ENCODE assay signal across 19 cellular contexts in the genomic region with DNA sequence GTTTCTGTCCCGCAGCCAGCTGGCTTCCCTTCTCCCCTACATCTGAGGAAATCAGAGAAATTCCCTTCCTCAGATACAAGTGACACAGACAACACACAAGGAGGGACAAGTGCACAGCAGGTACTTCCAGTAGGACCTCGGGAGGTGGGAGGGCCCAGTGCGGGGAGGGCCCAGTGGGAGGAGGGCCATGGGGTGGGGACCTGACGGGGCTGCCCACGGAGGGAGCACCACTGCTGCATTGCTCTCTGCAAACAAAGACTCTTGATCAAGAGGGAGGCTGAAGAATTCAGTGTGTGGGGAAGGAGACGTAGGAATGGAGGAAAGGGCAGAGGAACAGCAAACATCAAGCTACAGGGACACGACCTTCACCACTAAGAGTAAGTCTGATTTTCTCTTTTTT. TPM values are rescaled to one million over a fixed set of nuclear protein-coding genes. Genes with fewer than 3 reads are reported as not detected.
DNase-seq lines count a peak whose midpoint lies in the region; ATAC-seq, FAIRE-seq and TF ChIP-seq lines count a peak whose summit lies in the region.
"Had no signal": no experiment of that assay in that cellular context is flagged by ENCODE, and none has a peak within 500 bp of the region (broad histone marks: within the 10 kb centered on the region; RNA-seq: fewer than 3 reads in every experiment).

No MANE protein-coding gene starts in this region.

- no peak overlapping the region for H2AFZ ChIP-seq in GM12878 (ENCODE audit: control insufficient read depth, low read depth, low read length)

- BruUV-seq in GM12878 (replicated peaks; lab: Mats Ljungman, UMichigan) = no TSS peak

- intact Hi-C loops in GM12878 (cut with micrococcal nuclease; ENCODE audit: unreplicated experiment) = loop anchor here (5.0 kb wide), 1 partner anchor 38 kb away; no protein-coding TSS in a partner anchor

- RAD21 ChIA-PET in GM12878 (lab: Charles Lee; ENCODE audit: unreplicated experiment) = no interaction called here

- H3K4me1 Mint-ChIP-seq in activated naive CD4-positive, alpha-beta T cell treated with anti-CD3 and anti-CD28 coated beads, Interleukin-2, amount 50 U/mL, for 24 hours = peaks cover 52% of the 10 kb centered on the region
- peaks cover 50% of the 10 kb centered on the region for H3K4me1 Mint-ChIP-seq in activated naive CD4-positive, alpha-beta T cell treated with anti-CD3 and anti-CD28 coated beads, Interleukin-2, amount 10 ng/mL, durations not matched to agents 7 days and 5 days
- H3K4me1 Mint-ChIP-seq in neural crest cell = no peaks in the 10 kb centered on the region

- 81% methylated on average over 7 of the region's 7 CpGs for WGBS in GM12878 (ENCODE audit: insufficient coverage, insufficient replicate concordance, low lambda C conversion rate, missing lambda C conversion rate)

- peaks cover 5% of the 10 kb centered on the region for H3K79me2 ChIP-seq in GM12878 (ENCODE audit: control insufficient read depth, insufficient read depth, low read length)

- H3K36me3 ChIP-seq in HEK293 (ENCODE audit: control insufficient read depth in 2 of 2, insufficient read depth in 1 of 2, low read length in 2 of 2) = peaks cover 3 to 51% of the 10 kb centered on the region in 2 experiments; a peak in 2 of 3 replicates
- H3K36me3 ChIP-seq in GM12878 (ENCODE audit: control insufficient read depth in 2 of 2, insufficient read depth in 2 of 2, low read length in 1 of 2) = peaks cover 9 to 45% of the 10 kb centered on the region in 2 experiments
- H3K36me3 ChIP-seq: BE2C had no signal

- H3K27me3 ChIP-seq in GM12878 (replicated peaks in 1 of 2; ENCODE audit: control insufficient read depth in 2 of 2, insufficient read depth in 2 of 2, low read length in 1 of 2) = no peaks in the 10 kb centered on the region

- no peak for DNase-seq in activated naive CD4-positive, alpha-beta T cell treated with anti-CD3 and anti-CD28 coated beads, Interleukin-2, amount 10 ng/mL, durations not matched to agents 7 days and 5 days
- DNase-seq in GM12878 (ENCODE audit: low read depth, low spot score) (no peak), neural crest cell (ENCODE audit: low read depth, low spot score) (no peak), RPMI8226 (no peak), COLO829 (ENCODE audit: low spot score) (no peak), NCI-H446 (lab: John Stamatoyannopoulos, UW) (no peak)
- DNase-seq: EL; HFFc6; Kasumi-1; NCI-H1417; NCI-H1694 treated with DMSO at 0.1 percent for 48 hours; NCI-H510A treated with DMSO at 0.1 percent for 48 hours; NCI-H748 treated with DMSO at 0.1 percent for 48 hours; NK-92 treated with Interleukin-12 subunit alpha and Interleukin-12 subunit beta, amount 100 ng/mL, for 24 hours had no signal

- H3K9me3 Mint-ChIP-seq in activated naive CD4-positive, alpha-beta T cell treated with anti-CD3 and anti-CD28 coated beads, Interleukin-2, amount 50 U/mL, for 24 hours = peaks cover 6% of the 10 kb centered on the region
- no peaks in the 10 kb centered on the region for H3K9me3 Mint-ChIP-seq in activated naive CD4-positive, alpha-beta T cell treated with anti-CD3 and anti-CD28 coated beads, Interleukin-2, amount 10 ng/mL, durations not matched to agents 7 days and 5 days
- no peaks in the 10 kb centered on the region for H3K9me3 Mint-ChIP-seq in neural crest cell
- H3K9me3 Mint-ChIP-seq: HFFc6 had no signal

- no peak overlapping the region for H3K27ac ChIP-seq in HEK293 (ENCODE audit: extremely low read depth, low read depth, low read length)
- no peak overlapping the region for H3K27ac ChIP-seq in GM12878 (ENCODE audit: control insufficient read depth, insufficient read depth)
- H3K27ac ChIP-seq: A549 had no signal

- H3K4me2 ChIP-seq in GM12878 (ENCODE audit: control insufficient read depth, insufficient read depth) = no peak overlapping the region
- H3K4me2 ChIP-seq: A549 had no signal

- TF ChIP-seq POLR2A in GM12878 (IDR thresholded peaks at IDR 0.05; ENCODE audit: low read depth, low read length) = no peak

- peak overlapping the region; percentile 38 for H3K27ac Mint-ChIP-seq in activated naive CD4-positive, alpha-beta T cell treated with anti-CD3 and anti-CD28 coated beads, Interleukin-2, amount 50 U/mL, for 24 hours
- H3K27ac Mint-ChIP-seq in activated naive CD4-positive, alpha-beta T cell treated with anti-CD3 and anti-CD28 coated beads, Interleukin-2, amount 10 ng/mL, durations not matched to agents 7 days and 5 days = no peak overlapping the region
- H3K27ac Mint-ChIP-seq in neural crest cell (ENCODE audit: unreplicated experiment) = peak overlapping the region; percentile 14
- H3K27ac Mint-ChIP-seq: HFFc6 had no signal

- no peak overlapping the region for H3K9ac ChIP-seq in GM12878 (ENCODE audit: control insufficient read depth, insufficient read depth, low read length)

- no peaks in the 10 kb centered on the region for H3K27me3 Mint-ChIP-seq in activated naive CD4-positive, alpha-beta T cell treated with anti-CD3 and anti-CD28 coated beads, Interleukin-2, amount 50 U/mL, for 24 hours
- H3K27me3 Mint-ChIP-seq in activated naive CD4-positive, alpha-beta T cell treated with anti-CD3 and anti-CD28 coated beads, Interleukin-2, amount 10 ng/mL, durations not matched to agents 7 days and 5 days = no peaks in the 10 kb centered on the region
- H3K27me3 Mint-ChIP-seq in neural crest cell (ENCODE audit: low read depth) = peaks cover 7% of the 10 kb centered on the region

- no peak for TF ChIP-seq RAD21 in GM12878 (IDR thresholded peaks at IDR 0.05; ENCODE audit: insufficient read depth, low read depth, low read length)

- H3K36me3 Mint-ChIP-seq in activated naive CD4-positive, alpha-beta T cell treated with anti-CD3 and anti-CD28 coated beads, Interleukin-2, amount 50 U/mL, for 24 hours = peaks cover 26% of the 10 kb centered on the region
- peaks cover 56% of the 10 kb centered on the region for H3K36me3 Mint-ChIP-seq in activated naive CD4-positive, alpha-beta T cell treated with anti-CD3 and anti-CD28 coated beads, Interleukin-2, amount 10 ng/mL, durations not matched to agents 7 days and 5 days
- H3K36me3 Mint-ChIP-seq in neural crest cell (ENCODE audit: low read depth) = no peaks in the 10 kb centered on the region

- H3K4me3 ChIP-seq in HEK293 (ENCODE audit: low read depth, low read length) (no peak overlapping the region), GM12878 (no peak overlapping the region)
- H3K4me3 ChIP-seq: A549 had no signal

- no peak for TF ChIP-seq EP300 in GM12878 (IDR thresholded peaks at IDR 0.05; ENCODE audit: borderline replicate concordance in 1 of 2, control insufficient read depth in 1 of 2, low read depth in 2 of 2, low read length in 2 of 2)

- H4K20me1 ChIP-seq in GM12878 (ENCODE audit: control insufficient read depth, insufficient read depth) = no peaks in the 10 kb centered on the region

- CTCF ChIA-PET in activated naive CD4-positive, alpha-beta T cell treated with anti-CD3 and anti-CD28 coated beads, Interleukin-2, amount 10 ng/mL, durations not matched to agents 7 days and 5 days (lab: Charles Lee) = interaction anchor here (2.6 to 4.4 kb wide), 2 partner anchors 9 to 39 kb away, joined by 22 to 32 read pairs; a partner anchor contains a TSS
- CTCF ChIA-PET in HEK293 (lab: Yijun Ruan, JAX) = interaction anchor here (0.8 to 6.9 kb wide), 3 partner anchors 9 to 40 kb away, joined by 4 to 116 read pairs (median 6); a partner anchor contains a TSS
- CTCF ChIA-PET in GM12878 (lab: Yijun Ruan, JAX) = no interaction called here

- SMC1A ChIA-PET in GM12878 (lab: Charles Lee; ENCODE audit: uncharacterized antibody, unreplicated experiment) = no interaction called here

- no peak for ATAC-seq in GM12878
- ATAC-seq: A549 had no signal

- H3K9me3 ChIP-seq in HEK293 (ENCODE audit: control insufficient read depth, insufficient read depth, low read depth, low read length) (no peaks in the 10 kb centered on the region), GM12878 (replicated peaks; ENCODE audit: control insufficient read depth, insufficient read depth, low read length) (no peaks in the 10 kb centered on the region; the same call in 2 of the 3 replicates)
- H3K9me3 ChIP-seq: A549, BE2C had no signal

- POLR2A ChIA-PET in HEK293 (lab: Yijun Ruan, JAX) = no interaction called here
- POLR2A ChIA-PET in GM12878 (lab: Charles Lee) = no interaction called here

- H3K4me1 ChIP-seq in HEK293 (ENCODE audit: control insufficient read depth, insufficient read depth, low read length) (no peaks in the 10 kb centered on the region), GM12878 (ENCODE audit: control insufficient read depth, insufficient read depth, low read length) (peaks cover 8% of the 10 kb centered on the region; the same call in 1 of the 2 replicates)
- H3K4me1 ChIP-seq: A549 had no signal

- no peak overlapping the region for H3K4me3 Mint-ChIP-seq in activated naive CD4-positive, alpha-beta T cell treated with anti-CD3 and anti-CD28 coated beads, Interleukin-2, amount 50 U/mL, for 24 hours
- no peak overlapping the region for H3K4me3 Mint-ChIP-seq in activated naive CD4-positive, alpha-beta T cell treated with anti-CD3 and anti-CD28 coated beads, Interleukin-2, amount 10 ng/mL, durations not matched to agents 7 days and 5 days
- H3K4me3 Mint-ChIP-seq in neural crest cell = no peak overlapping the region
- H3K4me3 Mint-ChIP-seq: HFFc6 had no signal

- FAIRE-seq in GM12878 (lab: Jason Lieb, UNC) = no peak
- FAIRE-seq: A549, H54 had no signal

- TF ChIP-seq CTCF in HEK293 (tag by site-specific recombination; IDR thresholded peaks at IDR 0.05) (no peak), GM12878 (IDR thresholded peaks at IDR 0.05 in 2 of 3, conservative IDR thresholded peaks at IDR 0.05 in 1 of 3; ENCODE audit: control insufficient read depth in 2 of 3, extremely low read depth in 1 of 3, insufficient read depth in 1 of 3, low read depth in 3 of 3, low read length in 3 of 3) (no peak), neural crest cell (conservative IDR thresholded peaks at IDR 0.05) (no peak)

- in situ Hi-C loops in GM12878 (cut with MboI) = no loop called here

RNA-seq across cellular contexts. Expression of a gene that starts 9.0 kb away (rescaled TPM):
- 57.5 and 70.6 TPM in 2 replicates for total RNA-seq in GM12878 (2013; cell fraction: nucleolus; rRNA removed)
- total RNA-seq in GM12878 (2014; rRNA removed) = 58.1 and 60.3 TPM in 2 replicates
- total RNA-seq in GM12878 (2014; rRNA removed; fragmentation: Illumina TruSeq; extraction: Trizol) = 31.9 and 37.2 TPM in 2 replicates
- total RNA-seq in GM12878 (2021) = 77.2 and 87.3 TPM in 2 replicates
- 17.3 TPM for polyA plus RNA-seq in GM12878 (2011; ENCODE audit: low read depth)
- 25.5 and 38.8 TPM in 2 replicates for polyA plus RNA-seq in GM12878 (2011; rRNA removed)
- 34.8 and 37.7 TPM in 2 replicates for polyA plus RNA-seq in GM12878 (2011; cell fraction: cytosol; rRNA removed)
- 129 and 147 TPM in 2 replicates for polyA plus RNA-seq in GM12878 (2011; cell fraction: nucleus; rRNA removed)
- 31.6 and 38.9 TPM in 2 replicates for polyA plus RNA-seq in GM12878 (2012)
- 45.7 and 47.7 TPM in 2 replicates for polyA plus RNA-seq in GM12878 (2014; fragmentation: Illumina TruSeq; extraction: Trizol)
- polyA plus RNA-seq in GM12878 (2014; fragmentation: Nextera tagmentation; extraction: Ambion mirVana) = 1 to 10 TPM; 5.3 to 6.7 TPM
- polyA plus RNA-seq in GM12878 (2014; rRNA removed) = 49.6 and 71.6 TPM in 2 replicates
- polyA plus RNA-seq in GM12878 (2016; fragmentation: Nextera tagmentation; extraction: Ambion mirVana) = 1 to 10 TPM; 8.3 to 9.0 TPM
- 36.8 and 38.2 TPM in 2 replicates for polyA minus RNA-seq in GM12878 (2011; rRNA and poly(A)+ RNA removed)
- 9.1 and 12.2 TPM in 2 replicates for polyA minus RNA-seq in GM12878 (2011; cell fraction: cytosol; rRNA and poly(A)+ RNA removed)
- 32.5 and 50.3 TPM in 2 replicates for polyA minus RNA-seq in GM12878 (2011; cell fraction: nucleus; rRNA and poly(A)+ RNA removed)
- 18.0 and 18.2 TPM in 2 replicates for total RNA-seq in neural crest cell

RNA-seq across cellular contexts. Expression of a gene that starts 12.7 kb away (rescaled TPM):
- total RNA-seq in GM12878 (2013; cell fraction: nucleolus; rRNA removed) = 13.7 and 16.5 TPM in 2 replicates
- total RNA-seq in GM12878 (2014; rRNA removed) = 38.4 and 43.5 TPM in 2 replicates
- 33.3 and 38.1 TPM in 2 replicates for total RNA-seq in GM12878 (2014; rRNA removed; fragmentation: Illumina TruSeq; extraction: Trizol)
- 30.3 and 31.5 TPM in 2 replicates for total RNA-seq in GM12878 (2021)
- polyA plus RNA-seq in GM12878 (2011; ENCODE audit: low read depth) = 62.1 TPM
- 32.7 and 41.1 TPM in 2 replicates for polyA plus RNA-seq in GM12878 (2011; rRNA removed)
- polyA plus RNA-seq in GM12878 (2011; cell fraction: cytosol; rRNA removed) = 25.8 and 29.7 TPM in 2 replicates
- polyA plus RNA-seq in GM12878 (2011; cell fraction: nucleus; rRNA removed) = 55.6 and 69.1 TPM in 2 replicates
- 50.2 and 60.2 TPM in 2 replicates for polyA plus RNA-seq in GM12878 (2012)
- 47.8 and 63.6 TPM in 2 replicates for polyA plus RNA-seq in GM12878 (2014; fragmentation: Illumina TruSeq; extraction: Trizol)
- polyA plus RNA-seq in GM12878 (2014; fragmentation: Nextera tagmentation; extraction: Ambion mirVana) = 10 to 100 TPM; 75.6 to 79.1 TPM
- 30.6 and 35.5 TPM in 2 replicates for polyA plus RNA-seq in GM12878 (2014; rRNA removed)
- polyA plus RNA-seq in GM12878 (2016; fragmentation: Nextera tagmentation; extraction: Ambion mirVana) = 10 to 100 TPM; 27.4 to 29.6 TPM
- 13.2 and 15.1 TPM in 2 replicates for polyA minus RNA-seq in GM12878 (2011; rRNA and poly(A)+ RNA removed)
- polyA minus RNA-seq in GM12878 (2011; cell fraction: cytosol; rRNA and poly(A)+ RNA removed) = 1.5 and 3.5 TPM in 2 replicates
- 8.5 and 10.1 TPM in 2 replicates for polyA minus RNA-seq in GM12878 (2011; cell fraction: nucleus; rRNA and poly(A)+ RNA removed)
- 0.28 TPM in 1 of 2 replicates, not detected in the other for total RNA-seq in neural crest cell

RNA-seq across cellular contexts. Expression of a gene that starts 14.4 kb away (rescaled TPM):
- 49.6 and 50.1 TPM in 2 replicates for total RNA-seq in GM12878 (2013; cell fraction: nucleolus; rRNA removed)
- 386 and 388 TPM in 2 replicates for total RNA-seq in GM12878 (2014; rRNA removed)
- total RNA-seq in GM12878 (2014; rRNA removed; fragmentation: Illumina TruSeq; extraction: Trizol) = 311 and 327 TPM in 2 replicates
- 366 TPM in 2 replicates for total RNA-seq in GM12878 (2021)
- polyA plus RNA-seq in GM12878 (2011; ENCODE audit: low read depth) = 129 TPM
- 321 and 384 TPM in 2 replicates for polyA plus RNA-seq in GM12878 (2011; rRNA removed)
- polyA plus RNA-seq in GM12878 (2011; cell fraction: cytosol; rRNA removed) = 482 and 548 TPM in 2 replicates
- polyA plus RNA-seq in GM12878 (2011; cell fraction: nucleus; rRNA removed) = 310 and 330 TPM in 2 replicates
- polyA plus RNA-seq in GM12878 (2012) = 201 TPM in 2 replicates
- polyA plus RNA-seq in GM12878 (2014; fragmentation: Illumina TruSeq; extraction: Trizol) = 272 and 304 TPM in 2 replicates
- polyA plus RNA-seq in GM12878 (2014; fragmentation: Nextera tagmentation; extraction: Ambion mirVana) = 100 to 1,000 TPM; 353 to 557 TPM
- 374 and 411 TPM in 2 replicates for polyA plus RNA-seq in GM12878 (2014; rRNA removed)
- 100 to 1,000 TPM; 495 to 538 TPM for polyA plus RNA-seq in GM12878 (2016; fragmentation: Nextera tagmentation; extraction: Ambion mirVana)
- polyA minus RNA-seq in GM12878 (2011; rRNA and poly(A)+ RNA removed) = 253 and 255 TPM in 2 replicates
- polyA minus RNA-seq in GM12878 (2011; cell fraction: cytosol; rRNA and poly(A)+ RNA removed) = 49.0 and 55.5 TPM in 2 replicates
- polyA minus RNA-seq in GM12878 (2011; cell fraction: nucleus; rRNA and poly(A)+ RNA removed) = 48.2 and 65.3 TPM in 2 replicates
- 1.1 and 1.7 TPM in 2 replicates for total RNA-seq in neural crest cell

RNA-seq across cellular contexts. Expression of a gene that starts 24.0 kb away (rescaled TPM):
- total RNA-seq in GM12878 (2013; cell fraction: nucleolus; rRNA removed) = 96.1 and 104 TPM in 2 replicates
- total RNA-seq in GM12878 (2014; rRNA removed) = 179 and 183 TPM in 2 replicates
- 103 and 108 TPM in 2 replicates for total RNA-seq in GM12878 (2014; rRNA removed; fragmentation: Illumina TruSeq; extraction: Trizol)
- 177 and 194 TPM in 2 replicates for total RNA-seq in GM12878 (2021)
- 87.7 TPM for polyA plus RNA-seq in GM12878 (2011; ENCODE audit: low read depth)
- polyA plus RNA-seq in GM12878 (2011; rRNA removed) = 136 and 198 TPM in 2 replicates
- 194 and 208 TPM in 2 replicates for polyA plus RNA-seq in GM12878 (2011; cell fraction: cytosol; rRNA removed)
- 238 and 367 TPM in 2 replicates for polyA plus RNA-seq in GM12878 (2011; cell fraction: nucleus; rRNA removed)
- 170 and 179 TPM in 2 replicates for polyA plus RNA-seq in GM12878 (2012)
- polyA plus RNA-seq in GM12878 (2014; fragmentation: Illumina TruSeq; extraction: Trizol) = 107 and 126 TPM in 2 replicates
- 10 to 100 TPM; 33.4 to 60.0 TPM for polyA plus RNA-seq in GM12878 (2014; fragmentation: Nextera tagmentation; extraction: Ambion mirVana)
- 160 and 161 TPM in 2 replicates for polyA plus RNA-seq in GM12878 (2014; rRNA removed)
- polyA plus RNA-seq in GM12878 (2016; fragmentation: Nextera tagmentation; extraction: Ambion mirVana) = 100 to 1,000 TPM; 230 to 249 TPM
- polyA minus RNA-seq in GM12878 (2011; rRNA and poly(A)+ RNA removed) = 154 and 194 TPM in 2 replicates
- polyA minus RNA-seq in GM12878 (2011; cell fraction: cytosol; rRNA and poly(A)+ RNA removed) = 60.6 and 63.3 TPM in 2 replicates
- 62.0 and 67.4 TPM in 2 replicates for polyA minus RNA-seq in GM12878 (2011; cell fraction: nucleus; rRNA and poly(A)+ RNA removed)
- total RNA-seq in neural crest cell = 2.7 and 2.8 TPM in 2 replicates

RNA-seq across cellular contexts. Expression of a gene that starts 24.5 kb away (rescaled TPM):
- 21.6 and 24.8 TPM in 2 replicates for total RNA-seq in GM12878 (2013; cell fraction: nucleolus; rRNA removed)
- total RNA-seq in GM12878 (2014; rRNA removed) (251 and 255 TPM in 2 replicates), GM12878 (2014; rRNA removed; fragmentation: Illumina TruSeq; extraction: Trizol) (167 and 171 TPM in 2 replicates), GM12878 (2021) (237 and 271 TPM in 2 replicates), neural crest cell (not detected in 2 replicates)
- polyA plus RNA-seq in GM12878 (2011; ENCODE audit: low read depth) = 109 TPM
- polyA plus RNA-seq in GM12878 (2011; rRNA removed) (253 and 359 TPM in 2 replicates), GM12878 (2014; fragmentation: Illumina TruSeq; extraction: Trizol) (86.8 and 181 TPM in 2 replicates), GM12878 (2014; fragmentation: Nextera tagmentation; extraction: Ambion mirVana) (100 to 1,000 TPM; 202 to 299 TPM), GM12878 (2014; rRNA removed) (341 and 375 TPM in 2 replicates), GM12878 (2016; fragmentation: Nextera tagmentation; extraction: Ambion mirVana) (100 to 1,000 TPM; 483 to 517 TPM)
- polyA plus RNA-seq in GM12878 (2011; cell fraction: cytosol; rRNA removed) = 446 and 599 TPM in 2 replicates
- 215 and 228 TPM in 2 replicates for polyA plus RNA-seq in GM12878 (2011; cell fraction: nucleus; rRNA removed)
- polyA plus RNA-seq in GM12878 (2012) = 183 and 244 TPM in 2 replicates
- 185 and 260 TPM in 2 replicates for polyA minus RNA-seq in GM12878 (2011; rRNA and poly(A)+ RNA removed)
- 78.0 and 81.2 TPM in 2 replicates for polyA minus RNA-seq in GM12878 (2011; cell fraction: cytosol; rRNA and poly(A)+ RNA removed)
- polyA minus RNA-seq in GM12878 (2011; cell fraction: nucleus; rRNA and poly(A)+ RNA removed) = 34.8 and 51.7 TPM in 2 replicates

Comparison
In these comparisons a context has a peak if more than half of its experiments do, and no peak if none do; other contexts are left out.
1. RNA of a gene that starts 12.7 kb away (total RNA-seq): 13.7 to 43.5 TPM in GM12878; 0.28 TPM in neural crest cell; every median in the first group is over 10 times any median in the second.
2. RNA of a gene that starts 14.4 kb away (total RNA-seq): 49.6 to 388 TPM in GM12878; 1.1 to 1.7 TPM in neural crest cell; every median in the first group is over 10 times any median in the second.